8 cellular contexts compared by ENCODE assay signal in genomic region chr3:87350367-87351199, GRCh38.
DNase-seq lines count a peak whose midpoint lies in the region; TF ChIP-seq lines count a peak whose summit lies in the region.

No MANE protein-coding gene starts in this region.

- H3K27ac Mint-ChIP-seq in neural crest cell (ENCODE audit: unreplicated experiment), result no peak overlapping the region

- peak; percentile 13 for DNase-seq in BE2C
- DNase-seq in LoVo (ENCODE audit: low spot score), result peak; percentile 77
- DNase-seq in SW480 (ENCODE audit: low spot score), result peak; percentile 57
- DNase-seq in fibroblast of peridontal ligament (ENCODE audit: extremely low read depth), result peak; percentile 65
- DNase-seq in neural crest cell (ENCODE audit: low read depth, low spot score), result no peak
- DNase-seq in NCI-H774 (lab: John Stamatoyannopoulos, UW), result no peak

- H3K27me3 ChIP-seq in BE2C, result no peaks in the 10 kb centered on the region

- no peaks in the 10 kb centered on the region for H3K9me3 ChIP-seq in BE2C
- no peaks in the 10 kb centered on the region for H3K9me3 ChIP-seq in HEK293 (ENCODE audit: control insufficient read depth, insufficient read depth, low read depth, low read length)

- TF ChIP-seq CTCF in BE2C (IDR thresholded peaks at IDR 0.05; ENCODE audit: low read depth, low read length), result peak; percentile 93
- peak; percentile 78 for TF ChIP-seq CTCF in GM12873 (IDR thresholded peaks at IDR 0.05; ENCODE audit: insufficient read depth, low read depth, low read length, missing control alignments)
- TF ChIP-seq CTCF in HEK293 (tag by site-specific recombination; IDR thresholded peaks at IDR 0.05), result no peak
- TF ChIP-seq CTCF in neural crest cell (conservative IDR thresholded peaks at IDR 0.05), result peak; percentile 95

- no peak overlapping the region for H3K4me3 ChIP-seq in BE2C (ENCODE audit: low read depth, low read length)
- no peak overlapping the region for H3K4me3 ChIP-seq in HEK293 (ENCODE audit: low read depth, low read length)

- H3K4me1 Mint-ChIP-seq in neural crest cell, result peaks cover 9% of the 10 kb centered on the region

- POLR2A ChIA-PET in HEK293 (lab: Yijun Ruan, JAX), result no interaction called here

- no peak overlapping the region for H3K27ac ChIP-seq in HEK293 (ENCODE audit: extremely low read depth, low read depth, low read length)

- no peaks in the 10 kb centered on the region for H3K9me3 Mint-ChIP-seq in neural crest cell

- H3K4me1 ChIP-seq in BE2C, result no peaks in the 10 kb centered on the region; the same call in 1 of the 2 replicates
- no peaks in the 10 kb centered on the region for H3K4me1 ChIP-seq in HEK293 (ENCODE audit: control insufficient read depth, insufficient read depth, low read length)

- H3K36me3 ChIP-seq in BE2C, result no peaks in the 10 kb centered on the region
- no peaks in the 10 kb centered on the region for H3K36me3 ChIP-seq in HEK293 (ENCODE audit: control insufficient read depth in 2 of 2, insufficient read depth in 1 of 2, low read length in 2 of 2)

- H3K27me3 Mint-ChIP-seq in neural crest cell (ENCODE audit: low read depth), result no peaks in the 10 kb centered on the region

- H3K4me3 Mint-ChIP-seq in neural crest cell, result no peak overlapping the region

- CTCF ChIA-PET in HEK293 (lab: Yijun Ruan, JAX), result interaction anchor here (0.6 to 1.7 kb wide), 37 partner anchors 8 to 763 kb away, joined by 3 to 13 read pairs (median 3); partner anchors contain the start of gene POU1F1

- no peaks in the 10 kb centered on the region for H3K36me3 Mint-ChIP-seq in neural crest cell (ENCODE audit: low read depth)

TF ChIP-seq in HEK293, 187 proteins besides CTCF, POLR2A, EP300 and RAD21:
- TF ChIP-seq ZNF488 (tag by site-specific recombination; IDR thresholded peaks at IDR 0.05), result no peak
- peak; percentile 65 for TF ChIP-seq ZNF654 (tag by site-specific recombination; IDR thresholded peaks at IDR 0.05; ENCODE audit: low read depth)
TF ChIP-seq in HEK293: peak in this region for 1.

Comparison
In these comparisons a context has a peak if more than half of its experiments do, and no peak if none do; other contexts are left out.
1. DNase-seq: peak in BE2C (single experiment), LoVo (single experiment), SW480 (single experiment) and fibroblast of peridontal ligament (single experiment); none in neural crest cell (single experiment) and NCI-H774 (single experiment).